Comparison of ENCODE assay signal across 10 cellular contexts in the genomic region with DNA sequence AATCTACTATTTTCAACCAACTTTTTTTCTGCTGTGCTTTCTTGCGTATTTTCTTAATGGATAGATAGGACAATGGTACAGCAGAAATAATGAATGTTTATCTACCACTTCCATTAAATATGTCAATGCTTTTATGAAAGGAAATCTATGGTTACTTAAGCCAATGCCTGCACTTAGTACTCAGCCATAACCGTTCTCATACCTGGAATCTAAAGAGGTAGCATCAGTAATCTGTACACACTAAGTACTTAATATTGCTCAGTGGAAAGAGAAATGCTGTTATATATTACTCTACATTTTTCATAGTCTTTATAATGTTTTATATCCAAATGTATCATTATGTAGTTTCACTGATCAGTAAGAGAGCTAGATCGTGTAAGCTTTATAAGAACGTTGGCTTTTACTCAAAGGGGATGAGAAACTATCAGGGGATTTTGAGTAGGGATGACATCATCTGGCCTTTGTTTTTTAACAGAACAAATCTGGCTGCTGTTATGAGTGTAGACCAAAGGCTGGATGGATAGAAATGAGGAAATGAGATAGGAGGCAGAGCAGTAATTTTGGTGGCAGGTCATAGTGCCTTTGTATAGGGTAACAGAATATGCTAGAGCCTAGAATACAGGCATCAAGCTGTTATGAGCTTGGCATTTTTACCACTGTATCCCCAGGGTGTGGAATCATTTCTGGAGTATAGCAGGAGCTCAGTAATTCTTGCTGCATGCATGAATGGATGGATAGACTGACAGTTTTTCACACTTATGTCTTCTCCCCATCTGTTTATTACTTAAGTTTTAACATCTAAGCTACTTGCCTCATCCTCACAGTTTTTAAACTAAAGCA. TPM values are rescaled to one million over a fixed set of nuclear protein-coding genes. Genes with fewer than 3 reads are reported as not detected.
DNase-seq lines count a peak whose midpoint lies in the region; ATAC-seq and TF ChIP-seq lines count a peak whose summit lies in the region.
"Had no signal": no experiment of that assay in that cellular context is flagged by ENCODE, and none has a peak within 500 bp of the region (broad histone marks: within the 10 kb centered on the region; RNA-seq: fewer than 3 reads in every experiment).

No MANE protein-coding gene starts in this region.

- no peak for TF ChIP-seq CTCF in upper lobe of left lung (IDR thresholded peaks at IDR 0.05)
- TF ChIP-seq CTCF in breast epithelium (IDR thresholded peaks at IDR 0.05): no peak

- H3K36me3 Mint-ChIP-seq in activated T-cell treated with anti-CD3 and anti-CD28 coated beads, Interleukin-2, amount 50 U/mL, for 72 hours (ENCODE audit: insufficient read depth in 2 of 2): no peaks in the 10 kb centered on the region

- TF ChIP-seq EP300 in upper lobe of left lung (IDR thresholded peaks at IDR 0.05): no peak

- DNase-seq in activated T-cell treated with anti-CD3 and anti-CD28 coated beads, Interleukin-2, amount 50 U/mL, for 72 hours: no peak
- DNase-seq in activated T-cell treated with anti-CD3 and anti-CD28 coated beads for 4 hours: no peak
- peak; percentile 33 for DNase-seq in superior temporal gyrus (ENCODE audit: extremely low spot score)
- no peak for DNase-seq in upper lobe of left lung
- DNase-seq in NCI-H2107 (lab: John Stamatoyannopoulos, UW): no peak
- DNase-seq in breast epithelium (ENCODE audit: low spot score in 2 of 2): no peak
- DNase-seq: kidney glomerular epithelial cell, psoas muscle had no signal

- H3K36me3 ChIP-seq in upper lobe of left lung: no peaks in the 10 kb centered on the region
- H3K36me3 ChIP-seq in breast epithelium: no peaks in the 10 kb centered on the region

- H3K27ac Mint-ChIP-seq in activated T-cell treated with anti-CD3 and anti-CD28 coated beads, Interleukin-2, amount 50 U/mL, for 72 hours: peak overlapping the region; percentile 3

- peak; percentile 51 to 83 for ATAC-seq in activated T-cell treated with anti-CD3 and anti-CD28 coated beads, Interleukin-2, amount 50 U/mL, for 72 hours (replicated peaks in 1 of 2)
- peak; percentile 99 for ATAC-seq in HG02642 (IDR thresholded peaks at IDR 0.05; ENCODE audit: poor library complexity, unreplicated experiment)
- peak; percentile 100 for ATAC-seq in HG03565 (IDR thresholded peaks at IDR 0.05; ENCODE audit: unreplicated experiment)
- no peak for ATAC-seq in upper lobe of left lung (ENCODE audit: low FRiP score in 2 of 2)
- ATAC-seq: psoas muscle had no signal

- no peaks in the 10 kb centered on the region for H3K4me1 ChIP-seq in upper lobe of left lung
- H3K4me1 ChIP-seq in breast epithelium: no peaks in the 10 kb centered on the region
- H3K4me1 ChIP-seq: psoas muscle had no signal

- H3K27ac ChIP-seq in upper lobe of left lung (no peak overlapping the region), breast epithelium (no peak overlapping the region)
- H3K27ac ChIP-seq: psoas muscle had no signal

- intact Hi-C loops in breast epithelium (cut with DNase I; ENCODE audit: low total_unique reads): no loop called here

- H3K9me3 ChIP-seq in upper lobe of left lung (no peaks in the 10 kb centered on the region), breast epithelium (peaks cover 0 to 14% of the 10 kb centered on the region in 2 donors)
- H3K9me3 ChIP-seq: psoas muscle had no signal

- peak overlapping the region in 1 of 2 donors; percentile 47 for H3K4me3 Mint-ChIP-seq in activated T-cell treated with anti-CD3 and anti-CD28 coated beads, Interleukin-2, amount 50 U/mL, for 72 hours

- H3K4me3 ChIP-seq in upper lobe of left lung (no peak overlapping the region), breast epithelium (no peak overlapping the region)
- H3K4me3 ChIP-seq: psoas muscle had no signal

- WGBS in upper lobe of left lung, 2 donors: 79 to 82% methylated on average over 4 of the region's 4 CpGs

- H3K27me3 ChIP-seq in upper lobe of left lung (no peaks in the 10 kb centered on the region), breast epithelium (no peaks in the 10 kb centered on the region)

- no peak for TF ChIP-seq POLR2A in upper lobe of left lung (IDR thresholded peaks at IDR 0.05)
- TF ChIP-seq POLR2A in breast epithelium (IDR thresholded peaks at IDR 0.05): no peak

- H3K9me3 Mint-ChIP-seq in activated T-cell treated with anti-CD3 and anti-CD28 coated beads, Interleukin-2, amount 50 U/mL, for 72 hours: peaks cover 5 to 6% of the 10 kb centered on the region in 2 donors

- H3K4me1 Mint-ChIP-seq in activated T-cell treated with anti-CD3 and anti-CD28 coated beads, Interleukin-2, amount 50 U/mL, for 72 hours (ENCODE audit: low read depth): no peaks in the 10 kb centered on the region

- no peaks in the 10 kb centered on the region for H3K27me3 Mint-ChIP-seq in activated T-cell treated with anti-CD3 and anti-CD28 coated beads, Interleukin-2, amount 50 U/mL, for 72 hours (ENCODE audit: low read depth)

RNA-seq across cellular contexts. Expression of gene ALG10B, which starts 34.0 kb away (rescaled TPM):
- 10 to 100 TPM; 14.7 to 16.3 TPM for total RNA-seq in activated T-cell treated with anti-CD3 and anti-CD28 coated beads, Interleukin-2, amount 50 U/mL, for 72 hours
- total RNA-seq in upper lobe of left lung (1 to 10 TPM; 2.1 to 9.9 (median 6.8) TPM), breast epithelium (1 to 10 TPM; 4.6 to 7.5 (median 5.9) TPM)

Comparison
In these comparisons a context has a peak if more than half of its experiments do, and no peak if none do; other contexts are left out.
1. ATAC-seq: peak in activated T-cell treated with anti-CD3 and anti-CD28 coated beads, Interleukin-2, amount 50 U/mL, for 72 hours (2 of 2), HG02642 (single experiment) and HG03565 (single experiment); none in upper lobe of left lung (0 of 2).